8 cellular contexts compared by ENCODE assay signal in genomic region chr5:73499187-73499586, GRCh38. TPM values are rescaled to one million over a fixed set of nuclear protein-coding genes. Genes with fewer than 3 reads are reported as not detected.
DNase-seq lines count a peak whose midpoint lies in the region; ATAC-seq and TF ChIP-seq lines count a peak whose summit lies in the region.

No MANE protein-coding gene starts in this region.

- ATAC-seq in GM21825 (IDR thresholded peaks at IDR 0.05; ENCODE audit: unreplicated experiment): no peak
- no peak for ATAC-seq in GM21723 (IDR thresholded peaks at IDR 0.05; ENCODE audit: unreplicated experiment)

- H3K9me3 ChIP-seq in AG04450 (ENCODE audit: control insufficient read depth, insufficient read depth, low read length) (no peaks in the 10 kb centered on the region; the same call in 1 of the 2 replicates), muscle layer of colon (ENCODE audit: low read length) (no peaks in the 10 kb centered on the region)

- TF ChIP-seq CTCF in AG04450 (IDR thresholded peaks at IDR 0.05; ENCODE audit: low read depth, low read length) (no peak), cardiac fibroblast (IDR thresholded peaks at IDR 0.05; ENCODE audit: low read depth, low read length) (no peak)

- no peaks in the 10 kb centered on the region for H3K27me3 ChIP-seq in AG04450 (ENCODE audit: control insufficient read depth, insufficient read depth, low read length)
- H3K27me3 ChIP-seq in muscle layer of colon (ENCODE audit: control insufficient read depth in 1 of 2, insufficient read depth in 2 of 2, low read length in 2 of 2): no peaks in the 10 kb centered on the region

- DNase-seq in AG04450 (ENCODE audit: low read depth, low spot score) (no peak), cardiac fibroblast (ENCODE audit: low read depth in 2 of 2) (peak in 1 of 2 donors; percentile 10), NCI-H2196 treated with DMSO at 0.1 percent for 48 hours (lab: John Stamatoyannopoulos, UW; ENCODE audit: unreplicated experiment) (no peak)
- no peak for DNase-seq in activated CD4-positive, CD25-positive, alpha-beta regulatory T cell (lab: John Stamatoyannopoulos, UW)

- H3K27ac ChIP-seq in AG04450 (ENCODE audit: low read depth, low read length): no peak overlapping the region
- peak overlapping the region; percentile 94 for H3K27ac ChIP-seq in muscle layer of colon (ENCODE audit: low read depth, low read length)

- peaks cover 28% of the 10 kb centered on the region for H3K4me1 ChIP-seq in muscle layer of colon (ENCODE audit: insufficient read depth, low read length)

- peak overlapping the region; percentile 83 for H3K9ac ChIP-seq in muscle layer of colon (ENCODE audit: low read length)

- peaks cover 7% of the 10 kb centered on the region for H3K36me3 Mint-ChIP-seq in IgD-negative memory B cell

- peaks cover 0 to 4% (median 0%) of the 10 kb centered on the region in 3 donors for H3K9me3 Mint-ChIP-seq in IgD-negative memory B cell

- H3K27me3 Mint-ChIP-seq in IgD-negative memory B cell: no peaks in the 10 kb centered on the region

- peak overlapping the region; percentile 96 to 100 (median 98) for H3K4me3 Mint-ChIP-seq in IgD-negative memory B cell

- H3K27ac Mint-ChIP-seq in IgD-negative memory B cell: peak overlapping the region; percentile 94 to 100 (median 99)

- CTCF ChIA-PET in AG04450 (lab: Charles Lee): interaction anchor here (1.2 to 3.7 kb wide), 4 partner anchors 46 to 414 kb away, joined by 3 to 25 read pairs (median 8); no protein-coding TSS in a partner anchor

- H3K36me3 ChIP-seq in muscle layer of colon (ENCODE audit: insufficient read depth, low read length): peaks cover 22% of the 10 kb centered on the region

- peaks cover 27 to 32% (median 31%) of the 10 kb centered on the region in 3 donors for H3K4me1 Mint-ChIP-seq in IgD-negative memory B cell

- POLR2A ChIA-PET in AG04450 (lab: Yijun Ruan, JAX): interaction anchor here (0.6 to 1.9 kb wide), 5 partner anchors 12 to 283 kb away, joined by 3 to 8 read pairs (median 4); partner anchors contain the start of gene FOXD1

- H3K4me3 ChIP-seq in AG04450 (ENCODE audit: low read depth, low read length) (peak overlapping the region; percentile 86), cardiac fibroblast (replicated peaks in 1 of 2; ENCODE audit: low read depth in 2 of 2, low read length in 2 of 2) (peak overlapping the region; percentile 89 to 95), muscle layer of colon (ENCODE audit: low read depth in 1 of 2, low read length in 2 of 2) (peak overlapping the region; percentile 81)

RNA-seq across cellular contexts. Expression of gene BTF3, which starts 0.9 kb away (rescaled TPM):
- polyA plus RNA-seq in AG04450 (2011; rRNA removed) (707 and 755 TPM in 2 replicates), IgD-negative memory B cell (735 TPM)
- 359 and 427 TPM in 2 replicates for polyA minus RNA-seq in AG04450 (2011; rRNA and poly(A)+ RNA removed)

RNA-seq across cellular contexts. Expression of gene FOXD1, which starts 50.6 kb away (rescaled TPM):
- polyA plus RNA-seq in AG04450 (2011; rRNA removed) (7.5 and 8.4 TPM in 2 replicates), IgD-negative memory B cell (not detected)
- 3.7 and 3.9 TPM in 2 replicates for polyA minus RNA-seq in AG04450 (2011; rRNA and poly(A)+ RNA removed)
